13 cellular contexts compared by ENCODE assay signal in the genomic region with DNA sequence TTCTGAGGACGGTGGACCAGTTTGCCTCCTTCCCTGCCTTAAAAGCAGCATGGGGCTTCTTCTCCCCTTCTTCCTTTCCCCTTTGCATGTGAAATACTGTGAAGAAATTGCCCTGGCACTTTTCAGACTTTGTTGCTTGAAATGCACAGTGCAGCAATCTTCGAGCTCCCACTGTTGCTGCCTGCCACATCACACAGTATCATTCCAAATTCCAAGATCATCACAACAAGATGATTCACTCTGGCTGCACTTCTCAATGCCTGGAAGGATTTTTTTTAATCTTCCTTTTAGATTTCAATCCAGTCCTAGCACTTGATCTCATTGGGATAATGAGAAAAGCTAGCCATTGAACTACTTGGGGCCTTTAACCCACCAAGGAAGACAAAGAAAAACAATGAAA.
A peak's percentile ranks its signal among the peaks of the same experiment; 100 is the strongest.
DNase-seq lines count a peak whose midpoint lies in the region; FAIRE-seq and TF ChIP-seq lines count a peak whose summit lies in the region.
"Had no signal": no experiment of that assay in that cellular context is flagged by ENCODE, and none has a peak within 500 bp of the region (broad histone marks: within the 10 kb centered on the region; RNA-seq: fewer than 3 reads in every experiment).

No MANE protein-coding gene starts in this region.

- peak; percentile 81 for FAIRE-seq in H54 (lab: Jason Lieb, UNC)

- peak overlapping the region in 14 of 21 experiments; percentile 8 to 81 (median 41) for H3K27ac ChIP-seq in skin epidermis

- peak; percentile 28 for DNase-seq in H54 (ENCODE audit: insufficient read length, low spot score)
- peak; percentile 73 for DNase-seq in astrocyte of the hippocampus (ENCODE audit: low read depth, low spot score)
- DNase-seq in glomerular visceral epithelial cell (ENCODE audit: extremely low spot score) = peak; percentile 12
- no peak for DNase-seq in G401 (ENCODE audit: low spot score)
- DNase-seq in NCI-H524 treated with DMSO at 0.1 percent for 48 hours (lab: John Stamatoyannopoulos, UW) = no peak
- DNase-seq in NCI-H2029 (lab: John Stamatoyannopoulos, UW) = no peak
- no peak for DNase-seq in activated gamma-delta T cell treated with Interleukin-2 at 50 U/mL for 16 hours
- DNase-seq: activated CD4-positive, alpha-beta memory T cell treated with anti-CD3 and anti-CD28 coated beads for 36 hours; Calu3; naive B cell; stimulated activated CD4-positive, alpha-beta T cell treated with anti-CD3 and anti-CD28 coated beads, Interleukin-4, amount 100 ng/mL, for 4 hours; trophoblast cell had no signal

- no peak overlapping the region for H3K4me3 ChIP-seq in skin epidermis

- no peak for TF ChIP-seq POLR2A in H54 (IDR thresholded peaks at IDR 0.05; ENCODE audit: low read depth, low read length)

- in situ Hi-C loops in G401 (cut with HindIII; ENCODE audit: low sequenced_read_pairs) = no loop called here

Comparison
In these comparisons a context has a peak if more than half of its experiments do, and no peak if none do; other contexts are left out.
1. DNase-seq: peak in H54 (single experiment), astrocyte of the hippocampus (single experiment) and glomerular visceral epithelial cell (single experiment); none in G401 (single experiment), NCI-H524 treated with DMSO at 0.1 percent for 48 hours (single experiment), NCI-H2029 (single experiment) and activated gamma-delta T cell treated with Interleukin-2 at 50 U/mL for 16 hours (single experiment).